Comparison of ENCODE assay signal across 21 cellular contexts in the genomic region with DNA sequence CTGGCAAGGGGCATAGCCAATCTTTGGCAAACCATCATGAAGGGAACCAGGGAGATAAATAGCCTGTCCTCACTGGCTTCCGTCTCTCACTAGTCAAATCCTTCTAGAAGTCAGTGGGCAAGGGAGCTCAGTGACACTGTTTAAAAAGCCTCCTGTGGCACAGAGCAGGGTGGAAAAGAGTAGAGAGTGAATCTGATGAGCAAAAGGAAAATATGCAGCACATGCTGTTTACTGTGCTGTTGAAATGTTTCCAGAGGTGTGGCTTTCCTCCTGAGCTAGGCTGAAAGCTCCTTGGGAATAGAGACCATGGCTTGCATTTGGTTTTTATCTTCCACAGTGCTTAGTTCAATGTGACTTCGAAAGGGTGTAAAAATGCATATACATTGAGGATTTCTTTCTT. TPM values are rescaled to one million over a fixed set of nuclear protein-coding genes. Genes with fewer than 3 reads are reported as not detected.
DNase-seq lines count a peak whose midpoint lies in the region; ATAC-seq and TF ChIP-seq lines count a peak whose summit lies in the region.
"Had no signal": no experiment of that assay in that cellular context is flagged by ENCODE, and none has a peak within 500 bp of the region (broad histone marks: within the 10 kb centered on the region; RNA-seq: fewer than 3 reads in every experiment).

No MANE protein-coding gene starts in this region.

- H2BK12ac ChIP-seq in neuronal stem cell (ENCODE audit: low read length) = no peak overlapping the region

- H3K36me3 Mint-ChIP-seq in activated T-cell treated with anti-CD3 and anti-CD28 coated beads, Interleukin-2, amount 50 U/mL, for 72 hours (ENCODE audit: insufficient read depth in 2 of 2) = no peaks in the 10 kb centered on the region

- H3K4me2 ChIP-seq in neuronal stem cell (ENCODE audit: insufficient read depth, low read length, poor library complexity, severe bottlenecking) = no peak overlapping the region

- WGBS in neuronal stem cell (ENCODE audit: extremely low coverage in 2 of 2, insufficient read length in 2 of 2, insufficient replicate concordance in 1 of 2), 2 donors = no CpG with 5 or more reads among the region's 2 CpGs

- H3K27me3 ChIP-seq in neuronal stem cell (ENCODE audit: control insufficient read depth in 3 of 3, insufficient read depth in 3 of 3, low read depth in 1 of 3, low read length in 3 of 3) (no peaks in the 10 kb centered on the region), brain microvascular endothelial cell (replicated peaks) (no peaks in the 10 kb centered on the region)
- H3K27me3 ChIP-seq: MG63, SJSA1 had no signal

- H3K4me3 Mint-ChIP-seq in activated T-cell treated with anti-CD3 and anti-CD28 coated beads, Interleukin-2, amount 50 U/mL, for 72 hours = no peak overlapping the region

- H3K18ac ChIP-seq in neuronal stem cell (ENCODE audit: low read length) = no peak overlapping the region

- no peak overlapping the region for H3K14ac ChIP-seq in neuronal stem cell (ENCODE audit: low read length)

- no peak overlapping the region for H3K9ac ChIP-seq in neuronal stem cell (ENCODE audit: low read depth, low read length, poor library complexity)

- H3K9me3 Mint-ChIP-seq in activated T-cell treated with anti-CD3 and anti-CD28 coated beads, Interleukin-2, amount 50 U/mL, for 72 hours = no peaks in the 10 kb centered on the region

- no peak overlapping the region for H3K23ac ChIP-seq in neuronal stem cell (ENCODE audit: low read depth, low read length, poor library complexity)

- no peak overlapping the region for H3K27ac Mint-ChIP-seq in activated T-cell treated with anti-CD3 and anti-CD28 coated beads, Interleukin-2, amount 50 U/mL, for 72 hours

- no peak overlapping the region for H3K4ac ChIP-seq in neuronal stem cell (ENCODE audit: low read length)

- no peaks in the 10 kb centered on the region for H3K9me3 ChIP-seq in neuronal stem cell (replicated peaks in 1 of 2; ENCODE audit: control insufficient read depth in 2 of 2, insufficient read depth in 1 of 2, low read depth in 1 of 2, low read length in 2 of 2)
- H3K9me3 ChIP-seq: MG63, SJSA1 had no signal

- TF ChIP-seq CTCF in cardiac fibroblast (IDR thresholded peaks at IDR 0.05; ENCODE audit: low read depth, low read length) (no peak), brain microvascular endothelial cell (IDR thresholded peaks at IDR 0.05; ENCODE audit: low read depth, low read length, missing control alignments) (no peak)

- H2BK15ac ChIP-seq in neuronal stem cell (ENCODE audit: low read length) = no peak overlapping the region

- H2BK5ac ChIP-seq in neuronal stem cell (ENCODE audit: low read length) = no peak overlapping the region

- peaks cover 8% of the 10 kb centered on the region for H3K4me1 Mint-ChIP-seq in activated T-cell treated with anti-CD3 and anti-CD28 coated beads, Interleukin-2, amount 50 U/mL, for 72 hours (ENCODE audit: low read depth)

- no peak overlapping the region for H2AK5ac ChIP-seq in neuronal stem cell (ENCODE audit: low read depth, low read length)

- H4K91ac ChIP-seq in neuronal stem cell (ENCODE audit: low read depth, low read length, poor library complexity) = no peak overlapping the region

- no peaks in the 10 kb centered on the region for H3K36me3 ChIP-seq in neuronal stem cell (replicated peaks in 1 of 2; ENCODE audit: control insufficient read depth in 2 of 2, insufficient read depth in 2 of 2, low read length in 2 of 2)
- H3K36me3 ChIP-seq in brain microvascular endothelial cell (replicated peaks) = no peaks in the 10 kb centered on the region
- H3K36me3 ChIP-seq: MG63, SJSA1 had no signal

- H2AFZ ChIP-seq in neuronal stem cell (ENCODE audit: low read length) = peak overlapping the region; percentile 15

- no peaks in the 10 kb centered on the region for H3K79me1 ChIP-seq in neuronal stem cell (ENCODE audit: low read depth, low read length)

- no peak overlapping the region for H3K4me3 ChIP-seq in cardiac fibroblast (replicated peaks in 1 of 2; ENCODE audit: low read depth in 2 of 2, low read length in 2 of 2)
- no peak overlapping the region for H3K4me3 ChIP-seq in neuronal stem cell (ENCODE audit: low read length in 2 of 2)
- no peak overlapping the region for H3K4me3 ChIP-seq in brain microvascular endothelial cell (ENCODE audit: low read depth, low read length)
- H3K4me3 ChIP-seq: MG63, SJSA1 had no signal

- H3K27me3 Mint-ChIP-seq in activated T-cell treated with anti-CD3 and anti-CD28 coated beads, Interleukin-2, amount 50 U/mL, for 72 hours (ENCODE audit: low read depth) = no peaks in the 10 kb centered on the region

- H4K8ac ChIP-seq in neuronal stem cell (ENCODE audit: low read depth, low read length) = no peak overlapping the region

- no peak overlapping the region for H3K27ac ChIP-seq in neuronal stem cell (replicated peaks; ENCODE audit: low read length)
- H3K27ac ChIP-seq in brain microvascular endothelial cell = no peak overlapping the region
- H3K27ac ChIP-seq: C4-2B, SJSA1 had no signal

- no peak for DNase-seq in activated T-cell treated with anti-CD3 and anti-CD28 coated beads, Interleukin-2, amount 50 U/mL, for 72 hours
- DNase-seq in activated T-cell treated with anti-CD3 and anti-CD28 coated beads, Interleukin-2, amount 50 U/mL, for 1 hour = no peak
- peak; percentile 40 for DNase-seq in AG20443 (ENCODE audit: low spot score)
- peak; percentile 6 to 16 for DNase-seq in cardiac fibroblast (ENCODE audit: low read depth in 2 of 2)
- no peak for DNase-seq in neuronal stem cell (ENCODE audit: low spot score)
- no peak for DNase-seq in brain microvascular endothelial cell
- no peak for DNase-seq in activated effector memory CD4-positive, alpha-beta T cell treated with Interleukin-2 at 50 U/mL for 16 hours
- no peak for DNase-seq in cortex of kidney (lab: John Stamatoyannopoulos, UW)
- DNase-seq: AML-193, DMS79, Kasumi-1, MG63, NCI-H1048, NCI-H1436, NCI-H1930, NCI-H226, NCI-H524 treated with DMSO at 0.1 percent for 48 hours had no signal

- peak; percentile 35 to 39 for ATAC-seq in activated T-cell treated with anti-CD3 and anti-CD28 coated beads, Interleukin-2, amount 50 U/mL, for 72 hours (replicated peaks in 1 of 2)
- ATAC-seq: HCT116, Panc1 had no signal

- no peak overlapping the region for H2BK120ac ChIP-seq in neuronal stem cell (ENCODE audit: low read depth, low read length)

- in situ Hi-C loops in brain microvascular endothelial cell (cut with HindIII; ENCODE audit: low pct_ligation_motif_present, low sequenced_read_pairs) = no loop called here

- no peaks in the 10 kb centered on the region for H3K4me1 ChIP-seq in neuronal stem cell (ENCODE audit: control insufficient read depth in 2 of 2, insufficient read depth in 1 of 2, low read depth in 1 of 2, low read length in 2 of 2)

RNA-seq across cellular contexts. Expression of a gene that starts 7.7 kb away (rescaled TPM):
- 10 to 100 TPM; 27.3 to 30.3 TPM for total RNA-seq in activated T-cell treated with anti-CD3 and anti-CD28 coated beads, Interleukin-2, amount 50 U/mL, for 72 hours
- 21.5 TPM for polyA plus RNA-seq in neuronal stem cell (2013, experiment 1 of 2)
- 20.9 TPM for polyA plus RNA-seq in neuronal stem cell (2013, experiment 2 of 2)

Comparison
In these comparisons a context has a peak if more than half of its experiments do, and no peak if none do; other contexts are left out.
1. DNase-seq: peak in AG20443 (single experiment) and cardiac fibroblast (2 of 2); none in activated T-cell treated with anti-CD3 and anti-CD28 coated beads, Interleukin-2, amount 50 U/mL, for 72 hours (0 of 2), activated T-cell treated with anti-CD3 and anti-CD28 coated beads, Interleukin-2, amount 50 U/mL, for 1 hour (single experiment), neuronal stem cell (single experiment), brain microvascular endothelial cell (single experiment), activated effector memory CD4-positive, alpha-beta T cell treated with Interleukin-2 at 50 U/mL for 16 hours (single experiment) and cortex of kidney (single experiment).